ENCODE assay signal across 11 cellular contexts in genomic region chr2:200373196-200373595, GRCh38.
A peak's percentile ranks its signal among the peaks of the same experiment; 100 is the strongest.
DNase-seq lines count a peak whose midpoint lies in the region; ATAC-seq and TF ChIP-seq lines count a peak whose summit lies in the region.
"Had no signal": no experiment of that assay in that cellular context is flagged by ENCODE, and none has a peak within 500 bp of the region (broad histone marks: within the 10 kb centered on the region; RNA-seq: fewer than 3 reads in every experiment).

No MANE protein-coding gene starts in this region.

- in situ Hi-C loops in transverse colon (cut with MboI; ENCODE audit: low pct_ligation_motif_present in 1 of 4, low pct_unique_long_range_greater_than_20kb in 1 of 4, low sequenced_read_pairs in 3 of 4): no loop called here

- H3K4me1 Mint-ChIP-seq in activated T-cell treated with anti-CD3 and anti-CD28 coated beads, Interleukin-2, amount 50 U/mL, for 4 hours (ENCODE audit: low read depth): peaks cover 51% of the 10 kb centered on the region
- H3K4me1 Mint-ChIP-seq in activated naive CD8-positive, alpha-beta T cell (ENCODE audit: low read depth): peaks cover 51% of the 10 kb centered on the region

- H3K27ac Mint-ChIP-seq in activated naive CD8-positive, alpha-beta T cell: peak overlapping the region; percentile 92

- no peak for TF ChIP-seq EP300 in transverse colon (IDR thresholded peaks at IDR 0.05; ENCODE audit: low read depth)

- H3K9me3 ChIP-seq in transverse colon: no peaks in the 10 kb centered on the region
- H3K9me3 ChIP-seq: heart right ventricle had no signal

- H3K36me3 ChIP-seq in transverse colon: no peaks in the 10 kb centered on the region
- H3K36me3 ChIP-seq: cardiac muscle cell, heart right ventricle had no signal

- DNase-seq in activated T-cell treated with anti-CD3 and anti-CD28 coated beads, Interleukin-2, amount 50 U/mL, for 4 hours: no peak
- DNase-seq in activated T-cell treated with anti-CD3 and anti-CD28 coated beads, Interleukin-2, amount 50 U/mL, for 1 hour: no peak
- DNase-seq in transverse colon (no peak), NCI-H69 (lab: John Stamatoyannopoulos, UW) (no peak), NCI-H2107 (lab: John Stamatoyannopoulos, UW) (no peak), NCI-H774 (lab: John Stamatoyannopoulos, UW) (no peak)
- DNase-seq: heart right ventricle, NCI-H2227 treated with DMSO at 0.1 percent for 48 hours had no signal

- H3K27ac ChIP-seq in transverse colon: peak overlapping the region; percentile 58 to 91 (median 88)
- H3K27ac ChIP-seq: cardiac muscle cell had no signal

- TF ChIP-seq POLR2A in transverse colon (IDR thresholded peaks at IDR 0.05): no peak

- peaks cover 24 to 53% (median 43%) of the 10 kb centered on the region in 4 donors for H3K4me1 ChIP-seq in transverse colon

- H3K4me3 Mint-ChIP-seq in activated T-cell treated with anti-CD3 and anti-CD28 coated beads, Interleukin-2, amount 50 U/mL, for 4 hours: peak overlapping the region; percentile 72
- H3K4me3 Mint-ChIP-seq in activated naive CD8-positive, alpha-beta T cell: peak overlapping the region; percentile 86

- peak; percentile 28 to 35 for ATAC-seq in activated T-cell treated with anti-CD3 and anti-CD28 coated beads, Interleukin-2, amount 50 U/mL, for 4 hours
- ATAC-seq in HG03097 (IDR thresholded peaks at IDR 0.05; ENCODE audit: low FRiP score, unreplicated experiment): peak; percentile 40
- ATAC-seq: heart right ventricle had no signal

- 73 to 75% methylated on average over 3 of the region's 3 CpGs for WGBS in transverse colon (ENCODE audit: low coverage in 1 of 2), 2 donors

- peak overlapping the region in 1 of 4 donors; percentile 27 for H3K4me3 ChIP-seq in transverse colon
- H3K4me3 ChIP-seq: cardiac muscle cell had no signal

- intact Hi-C loops in transverse colon (cut with DNase I; ENCODE audit: low total_unique reads): loop anchor here (10.0 kb wide), 1 partner anchor 68 kb away; the partner anchor contains the start of gene SPATS2L

- no peak for TF ChIP-seq CTCF in transverse colon (IDR thresholded peaks at IDR 0.05)

- H3K9me3 Mint-ChIP-seq in activated T-cell treated with anti-CD3 and anti-CD28 coated beads, Interleukin-2, amount 50 U/mL, for 4 hours: no peaks in the 10 kb centered on the region
- H3K9me3 Mint-ChIP-seq in activated naive CD8-positive, alpha-beta T cell (ENCODE audit: low read depth): no peaks in the 10 kb centered on the region

- H3K27me3 Mint-ChIP-seq in activated T-cell treated with anti-CD3 and anti-CD28 coated beads, Interleukin-2, amount 50 U/mL, for 4 hours (ENCODE audit: low read depth): no peaks in the 10 kb centered on the region
- H3K27me3 Mint-ChIP-seq in activated naive CD8-positive, alpha-beta T cell: no peaks in the 10 kb centered on the region

- H3K36me3 Mint-ChIP-seq in activated T-cell treated with anti-CD3 and anti-CD28 coated beads, Interleukin-2, amount 50 U/mL, for 4 hours (ENCODE audit: insufficient read depth): no peaks in the 10 kb centered on the region
- H3K36me3 Mint-ChIP-seq in activated naive CD8-positive, alpha-beta T cell: peaks cover 10% of the 10 kb centered on the region

- no peaks in the 10 kb centered on the region for H3K27me3 ChIP-seq in transverse colon
- H3K27me3 ChIP-seq: cardiac muscle cell, heart right ventricle had no signal
